Comparison of ENCODE assay signal across 22 cellular contexts in genomic region chr2:225400546-225400945, GRCh38. TPM values are rescaled to one million over a fixed set of nuclear protein-coding genes. Genes with fewer than 3 reads are reported as not detected.
"Had no signal": no experiment of that assay in that cellular context is flagged by ENCODE, and none has a peak within 500 bp of the region (broad histone marks: within the 10 kb centered on the region; RNA-seq: fewer than 3 reads in every experiment).

No MANE protein-coding gene starts in this region.

- H3K27ac ChIP-seq: ascending aorta, esophagus squamous epithelium, tibial nerve, uterus had no signal

- H3K36me3 Mint-ChIP-seq: memory B cell; naive thymus-derived CD4-positive, alpha-beta T cell; stimulated activated naive B cell treated with anti-CD40 and anti-IgM and Interleukin-4, amounts not matched to agents 10 μg/mL and 1 μg/mL and 100 μg/mL, for 72 hours had no signal

- H3K36me3 ChIP-seq: ascending aorta, esophagus squamous epithelium, tibial nerve, uterus had no signal

- H3K27me3 ChIP-seq: ascending aorta, esophagus squamous epithelium, tibial nerve, uterus had no signal

- H3K9me3 ChIP-seq: ascending aorta, esophagus squamous epithelium, mucosa of descending colon, tibial nerve, uterus had no signal

- H3K4me1 Mint-ChIP-seq: activated naive CD8-positive, alpha-beta T cell treated with anti-CD3 and anti-CD28 coated beads, Interleukin-2, amount 50 U/mL, for 24 hours; activated T-helper 17 cell treated with anti-CD3 and anti-CD28 coated beads, Interleukin-2, amount 50 U/mL, for 72 hours; memory B cell; naive thymus-derived CD4-positive, alpha-beta T cell; stimulated activated naive B cell treated with anti-CD40 and anti-IgM and Interleukin-4, amounts not matched to agents 10 μg/mL and 1 μg/mL and 100 μg/mL, for 72 hours had no signal

- H3K9me3 Mint-ChIP-seq: activated naive CD4-positive, alpha-beta T cell treated with anti-CD3 and anti-CD28 coated beads for 36 hours; activated naive CD8-positive, alpha-beta T cell treated with anti-CD3 and anti-CD28 coated beads, Interleukin-2, amount 50 U/mL, for 24 hours; activated T-helper 17 cell treated with anti-CD3 and anti-CD28 coated beads, Interleukin-2, amount 50 U/mL, for 72 hours; memory B cell; stimulated activated naive B cell treated with anti-CD40 and anti-IgM and Interleukin-4, amounts not matched to agents 10 μg/mL and 1 μg/mL and 100 μg/mL, for 72 hours; T-helper 2 cell treated with Interferon-gamma antibody and Interleukin-4, amounts not matched to agents 5 μg/mL and 100 μg/mL, for 36 hours had no signal

- H3K27ac Mint-ChIP-seq: activated naive CD4-positive, alpha-beta T cell treated with anti-CD3 and anti-CD28 coated beads for 36 hours; activated naive CD8-positive, alpha-beta T cell treated with anti-CD3 and anti-CD28 coated beads, Interleukin-2, amount 50 U/mL, for 24 hours; activated T-helper 17 cell treated with anti-CD3 and anti-CD28 coated beads, Interleukin-2, amount 50 U/mL, for 72 hours; memory B cell; naive thymus-derived CD4-positive, alpha-beta T cell; stimulated activated naive B cell treated with anti-CD40 and anti-IgM and Interleukin-4, amounts not matched to agents 10 μg/mL and 1 μg/mL and 100 μg/mL, for 72 hours; T-helper 2 cell treated with Interferon-gamma antibody and Interleukin-4, amounts not matched to agents 5 μg/mL and 100 μg/mL, for 36 hours had no signal

- H3K4me3 Mint-ChIP-seq: activated naive CD4-positive, alpha-beta T cell treated with anti-CD3 and anti-CD28 coated beads for 36 hours; activated naive CD8-positive, alpha-beta T cell treated with anti-CD3 and anti-CD28 coated beads, Interleukin-2, amount 50 U/mL, for 24 hours; activated T-helper 17 cell treated with anti-CD3 and anti-CD28 coated beads, Interleukin-2, amount 50 U/mL, for 72 hours; memory B cell; naive thymus-derived CD4-positive, alpha-beta T cell; stimulated activated naive B cell treated with anti-CD40 and anti-IgM and Interleukin-4, amounts not matched to agents 10 μg/mL and 1 μg/mL and 100 μg/mL, for 72 hours; T-helper 2 cell treated with Interferon-gamma antibody and Interleukin-4, amounts not matched to agents 5 μg/mL and 100 μg/mL, for 36 hours had no signal

- H3K4me3 ChIP-seq: ascending aorta, esophagus squamous epithelium, mucosa of descending colon, tibial nerve, uterus had no signal

- DNase-seq: activated CD4-positive, alpha-beta T cell treated with anti-CD3 and anti-CD28 coated beads, Interleukin-2, amount 50 U/mL, for 4 hours; activated CD4-positive, CD25-positive, alpha-beta regulatory T cell treated with anti-CD3 and anti-CD28 coated beads, Interleukin-2, amount 50 U/mL, for 72 hours; activated T-cell treated with anti-CD3 and anti-CD28 coated beads for 4 hours; esophagus squamous epithelium; left ventricle myocardium superior; naive thymus-derived CD4-positive, alpha-beta T cell; stimulated activated CD4-positive, alpha-beta T cell treated with anti-CD3 and anti-CD28 coated beads, Interleukin-4, amount 100 ng/mL, for 1 hour; stimulated activated naive B cell treated with anti-CD40 and anti-IgM and Interleukin-4, amounts not matched to agents 10 μg/mL and 1 μg/mL and 100 μg/mL, for 72 hours; uterus had no signal

- ATAC-seq: activated naive CD8-positive, alpha-beta T cell treated with anti-CD3 and anti-CD28 coated beads, Interleukin-2, amount 50 U/mL, for 24 hours; activated T-helper 17 cell treated with anti-CD3 and anti-CD28 coated beads, Interleukin-2, amount 50 U/mL, for 72 hours; left ventricle myocardium superior; mucosa of descending colon; naive thymus-derived CD4-positive, alpha-beta T cell; stimulated activated naive B cell treated with anti-CD40 and anti-IgM and Interleukin-4, amounts not matched to agents 10 μg/mL and 1 μg/mL and 100 μg/mL, for 72 hours had no signal

RNA-seq across cellular contexts. Expression of gene NYAP2, which starts 1.0 kb away (rescaled TPM):
- total RNA-seq: activated naive CD4-positive, alpha-beta T cell treated with anti-CD3 and anti-CD28 coated beads for 36 hours; ascending aorta; bronchial epithelial cell; endothelial cell of umbilical vein; fibroblast of villous mesenchyme; kidney epithelial cell; left ventricle myocardium superior; posterior vena cava had no signal
- polyA plus RNA-seq: endothelial cell of umbilical vein; naive thymus-derived CD4-positive, alpha-beta T cell had no signal
